In genomic region chr2:174495365-174496012, GRCh38 we compare ENCODE assay signal across 12 cellular contexts. TPM values are rescaled to one million over a fixed set of nuclear protein-coding genes. Genes with fewer than 3 reads are reported as not detected.
DNase-seq lines count a peak whose midpoint lies in the region; ATAC-seq and TF ChIP-seq lines count a peak whose summit lies in the region.
"Had no signal": no experiment of that assay in that cellular context is flagged by ENCODE, and none has a peak within 500 bp of the region (broad histone marks: within the 10 kb centered on the region; RNA-seq: fewer than 3 reads in every experiment).

No MANE protein-coding gene starts in this region.

- peaks cover 60% of the 10 kb centered on the region for H3K4me1 Mint-ChIP-seq in stimulated activated naive CD8-positive, alpha-beta T cell treated with anti-CD3 and anti-CD28 coated beads, Interleukin-15, Interleukin-2, amounts not matched to agents 100 ng/mL and 50 ng/mL, for 24 hours (ENCODE audit: low read depth)
- H3K4me1 Mint-ChIP-seq in T-cell, result peaks cover 61 to 65% (median 62%) of the 10 kb centered on the region in 3 donors

- in situ Hi-C loops in GM13977 (cut with MboI; ENCODE audit: low pct_unique_long_range_greater_than_20kb, low sequenced_read_pairs, unreplicated experiment), result no loop called here

- H3K27ac Mint-ChIP-seq in stimulated activated naive CD8-positive, alpha-beta T cell treated with anti-CD3 and anti-CD28 coated beads, Interleukin-15, Interleukin-2, amounts not matched to agents 100 ng/mL and 50 ng/mL, for 24 hours, result peak overlapping the region; percentile 42
- peak overlapping the region; percentile 99 for H3K27ac Mint-ChIP-seq in T-cell
- H3K27ac Mint-ChIP-seq: activated T-helper 2 cell treated with anti-CD3 and anti-CD28 coated beads, Interferon-gamma antibody, Interleukin-2, Interleukin-4, amounts not matched to agents 10 μg/mL and 5 μg/mL and 100 μg/mL, durations not matched to agents 14 hours and 24 hours and 36 hours had no signal

- POLR2A ChIA-PET in T-cell (lab: Charles Lee), result no interaction called here

- no peak for ATAC-seq in stimulated activated naive CD8-positive, alpha-beta T cell treated with anti-CD3 and anti-CD28 coated beads, Interleukin-15, Interleukin-2, amounts not matched to agents 100 U/mL and 50 U/mL, for 24 hours
- ATAC-seq in T-cell (replicated peaks in 1 of 4), result no peak
- ATAC-seq: HCT116 had no signal

- H3K9me3 Mint-ChIP-seq in stimulated activated naive CD8-positive, alpha-beta T cell treated with anti-CD3 and anti-CD28 coated beads, Interleukin-15, Interleukin-2, amounts not matched to agents 100 ng/mL and 50 ng/mL, for 24 hours, result no peaks in the 10 kb centered on the region
- H3K9me3 Mint-ChIP-seq in T-cell, result no peaks in the 10 kb centered on the region
- H3K9me3 Mint-ChIP-seq: activated T-helper 2 cell treated with anti-CD3 and anti-CD28 coated beads, Interferon-gamma antibody, Interleukin-2, Interleukin-4, amounts not matched to agents 10 μg/mL and 5 μg/mL and 100 μg/mL, durations not matched to agents 14 hours and 24 hours and 36 hours had no signal

- CTCF ChIA-PET in T-cell (lab: Charles Lee), result interaction anchor here in 1 of 2 donors (4.0 kb wide), 1 partner anchor 32 kb away, joined by 18 read pairs; no protein-coding TSS in a partner anchor

- TF ChIP-seq CTCF in GM20000 (IDR thresholded peaks at IDR 0.05; ENCODE audit: extremely low read depth, missing control alignments) (no peak), GM13977 (IDR thresholded peaks at IDR 0.05; ENCODE audit: extremely low read depth, insufficient read depth, missing control alignments) (no peak)

- no peaks in the 10 kb centered on the region for H3K27me3 Mint-ChIP-seq in stimulated activated naive CD8-positive, alpha-beta T cell treated with anti-CD3 and anti-CD28 coated beads, Interleukin-15, Interleukin-2, amounts not matched to agents 100 ng/mL and 50 ng/mL, for 24 hours
- no peaks in the 10 kb centered on the region for H3K27me3 Mint-ChIP-seq in T-cell

- no peaks in the 10 kb centered on the region for H3K36me3 Mint-ChIP-seq in stimulated activated naive CD8-positive, alpha-beta T cell treated with anti-CD3 and anti-CD28 coated beads, Interleukin-15, Interleukin-2, amounts not matched to agents 100 ng/mL and 50 ng/mL, for 24 hours (ENCODE audit: low read depth)
- H3K36me3 Mint-ChIP-seq in T-cell, result peaks cover 3% of the 10 kb centered on the region

- DNase-seq in stimulated activated naive CD8-positive, alpha-beta T cell treated with anti-CD3 and anti-CD28 coated beads, Interleukin-15, Interleukin-2, amounts not matched to agents 100 U/mL and 50 U/mL, for 24 hours, result no peak
- no peak for DNase-seq in T-cell
- peak; percentile 58 for DNase-seq in left kidney (ENCODE audit: low read depth, low spot score)
- no peak for DNase-seq in GM20000 (ENCODE audit: low spot score)
- no peak for DNase-seq in GM13977 (ENCODE audit: low spot score)
- no peak for DNase-seq in superior temporal gyrus (ENCODE audit: extremely low spot score)
- no peak for DNase-seq in activated naive CD4-positive, alpha-beta T cell (lab: John Stamatoyannopoulos, UW)
- DNase-seq: NCI-H1694, RPMI8226 had no signal

- H3K4me3 Mint-ChIP-seq in stimulated activated naive CD8-positive, alpha-beta T cell treated with anti-CD3 and anti-CD28 coated beads, Interleukin-15, Interleukin-2, amounts not matched to agents 100 ng/mL and 50 ng/mL, for 24 hours, result no peak overlapping the region
- H3K4me3 Mint-ChIP-seq in T-cell, result no peak overlapping the region

RNA-seq across cellular contexts. Expression of gene GPR155, which starts 8.7 kb away (rescaled TPM):
- total RNA-seq in T-cell, result 10 to 100 TPM; 12.4 to 25.2 (median 17.8) TPM
